Comparison of ENCODE assay signal across 18 cellular contexts in genomic region chr5:138665261-138665660, GRCh38.
"Had no signal": no experiment of that assay in that cellular context is flagged by ENCODE, and none has a peak within 500 bp of the region (broad histone marks: within the 10 kb centered on the region; RNA-seq: fewer than 3 reads in every experiment).

No MANE protein-coding gene starts in this region.

- ATAC-seq: body of pancreas, natural killer cell had no signal

- DNase-seq: activated CD4-positive, CD25-positive, alpha-beta regulatory T cell treated with anti-CD3 and anti-CD28 coated beads, Interleukin-2, amount 50 U/mL, for 72 hours; activated T-cell treated with anti-CD3 and anti-CD28 coated beads, Interleukin-2, amount 50 U/mL, for 1 hour; amniotic stem cell; erythroblast; occipital lobe; SK-N-SH; stimulated activated CD4-positive, alpha-beta T cell treated with anti-CD3 and anti-CD28 coated beads, Interleukin-15, amount 100 ng/mL, for 24 hours; stimulated activated CD4-positive, alpha-beta T cell treated with anti-CD3 and anti-CD28 coated beads, Interleukin-4, amount 100 ng/mL, for 1 hour; stimulated activated naive CD4-positive, alpha-beta T cell; substantia nigra; T-helper 1 cell; T1000; upper lobe of left lung had no signal

- H3K4me3 Mint-ChIP-seq: activated naive CD8-positive, alpha-beta T cell; memory B cell; natural killer cell had no signal

- H3K4me3 ChIP-seq: body of pancreas, right atrium auricular region, upper lobe of left lung had no signal

- H3K27ac ChIP-seq: body of pancreas, upper lobe of left lung had no signal

- H3K27me3 ChIP-seq: body of pancreas, right atrium auricular region, upper lobe of left lung had no signal

- H3K36me3 ChIP-seq: right atrium auricular region, upper lobe of left lung had no signal

- H3K9me3 Mint-ChIP-seq: memory B cell, natural killer cell had no signal

- H3K27ac Mint-ChIP-seq: activated naive CD8-positive, alpha-beta T cell; memory B cell; natural killer cell had no signal

- H3K9me3 ChIP-seq: body of pancreas, right atrium auricular region, SK-N-SH, upper lobe of left lung had no signal

- H3K4me1 ChIP-seq: body of pancreas had no signal

- H3K36me3 Mint-ChIP-seq: activated naive CD8-positive, alpha-beta T cell; memory B cell; natural killer cell had no signal
